ENCODE assay signal across 22 cellular contexts in genomic region chr18:79834834-79835233, GRCh38. TPM values are rescaled to one million over a fixed set of nuclear protein-coding genes. Genes with fewer than 3 reads are reported as not detected.
DNase-seq lines count a peak whose midpoint lies in the region; ATAC-seq and TF ChIP-seq lines count a peak whose summit lies in the region.
"Had no signal": no experiment of that assay in that cellular context is flagged by ENCODE, and none has a peak within 500 bp of the region (broad histone marks: within the 10 kb centered on the region; RNA-seq: fewer than 3 reads in every experiment).

No MANE protein-coding gene starts in this region.

- no CpG with 5 or more reads among the region's 6 CpGs for WGBS in trophoblast cell (ENCODE audit: extremely low coverage, insufficient coverage, insufficient read length)

- H3K9me3 ChIP-seq in trophoblast cell (ENCODE audit: insufficient read depth, low read depth, low read length): peaks cover 12% of the 10 kb centered on the region
- H3K9me3 ChIP-seq: A549, BE2C, HAP-1 had no signal

- CTCF ChIA-PET in GM10248 (lab: Yijun Ruan, JAX): no interaction called here

- no peak for ATAC-seq in activated T-helper 17 cell treated with anti-CD3 and anti-CD28 coated beads, Interleukin-2, amount 50 U/mL, for 72 hours (replicated peaks)
- no peak for ATAC-seq in GM18505 (IDR thresholded peaks at IDR 0.05; ENCODE audit: unreplicated experiment)
- ATAC-seq: A549 had no signal

- no peaks in the 10 kb centered on the region for H3K4me1 Mint-ChIP-seq in activated T-helper 17 cell treated with anti-CD3 and anti-CD28 coated beads, Interleukin-2, amount 50 U/mL, for 72 hours
- H3K4me1 Mint-ChIP-seq: CD8-positive, alpha-beta memory T cell had no signal

- no peak overlapping the region for H3K4ac ChIP-seq in trophoblast cell (ENCODE audit: low read depth, low read length)

- no peak overlapping the region for H3K4me2 ChIP-seq in trophoblast cell (ENCODE audit: low read length)
- H3K4me2 ChIP-seq: A549; BLaER1 treated with 17β-estradiol and CSF1 and Interleukin-3, amounts not matched to agents 10 nM and 100 nM had no signal

- no peaks in the 10 kb centered on the region for H3K4me1 ChIP-seq in trophoblast cell (ENCODE audit: control insufficient read depth in 1 of 2, insufficient read depth in 2 of 2, low read length in 2 of 2)
- H3K4me1 ChIP-seq: A549; BE2C; BLaER1 treated with 17β-estradiol and CSF1 and Interleukin-3, amounts not matched to agents 10 nM and 100 nM; HAP-1 had no signal

- H4K91ac ChIP-seq in trophoblast cell (ENCODE audit: low read depth, low read length): no peak overlapping the region

- TF ChIP-seq CTCF in GM10248 (IDR thresholded peaks at IDR 0.05; ENCODE audit: control extremely low read depth, extremely low read depth, low read depth, missing control alignments): no peak

- H3K4me3 ChIP-seq in trophoblast cell (ENCODE audit: low read depth, low read length): peak overlapping the region; percentile 34
- H3K4me3 ChIP-seq: A549; BLaER1 treated with 17β-estradiol and CSF1 and Interleukin-3, amounts not matched to agents 10 nM and 100 nM; HAP-1 had no signal

- no peaks in the 10 kb centered on the region for H3K36me3 Mint-ChIP-seq in activated T-helper 17 cell treated with anti-CD3 and anti-CD28 coated beads, Interleukin-2, amount 50 U/mL, for 72 hours (ENCODE audit: low read depth)
- H3K36me3 Mint-ChIP-seq: CD14-positive monocyte; CD8-positive, alpha-beta memory T cell had no signal

- H3K79me2 ChIP-seq in trophoblast cell (ENCODE audit: control insufficient read depth, insufficient read depth, low read length, poor library complexity): no peaks in the 10 kb centered on the region

- H4K12ac ChIP-seq in trophoblast cell (ENCODE audit: low read depth, low read length): no peak overlapping the region

- peak; percentile 7 for DNase-seq in GM10248 (ENCODE audit: extremely low spot score)
- DNase-seq in mesenteric fat pad (ENCODE audit: low spot score): peak; percentile 59
- DNase-seq in trophoblast cell: no peak
- no peak for DNase-seq in NCI-H187 (lab: John Stamatoyannopoulos, UW)
- DNase-seq: 8988T; ACHN; AML-193; BE2C; CD4-positive, alpha-beta T cell; CD8-positive, alpha-beta memory T cell; DMS 273 treated with DMSO at 0.1 percent for 48 hours; DMS79; EL; GDM1; GOT3; HFFc6 had no signal

- H2AFZ ChIP-seq in trophoblast cell (ENCODE audit: insufficient read depth, low read length, poor library complexity): no peak overlapping the region

- H4K8ac ChIP-seq in trophoblast cell (ENCODE audit: low read depth, low read length): no peak overlapping the region

- peak overlapping the region; percentile 18 for H3K9ac ChIP-seq in trophoblast cell (ENCODE audit: low read length)
- H3K9ac ChIP-seq: BLaER1 treated with 17β-estradiol and CSF1 and Interleukin-3, amounts not matched to agents 10 nM and 100 nM had no signal

- no peak overlapping the region for H2BK120ac ChIP-seq in trophoblast cell (ENCODE audit: insufficient read depth, low read length, poor library complexity)

- H3K4me3 Mint-ChIP-seq in activated T-helper 17 cell treated with anti-CD3 and anti-CD28 coated beads, Interleukin-2, amount 50 U/mL, for 72 hours: no peak overlapping the region
- H3K4me3 Mint-ChIP-seq: CD14-positive monocyte; CD4-positive, alpha-beta T cell; CD8-positive, alpha-beta memory T cell; HFFc6 had no signal

- no peaks in the 10 kb centered on the region for H3K9me3 Mint-ChIP-seq in activated T-helper 17 cell treated with anti-CD3 and anti-CD28 coated beads, Interleukin-2, amount 50 U/mL, for 72 hours
- H3K9me3 Mint-ChIP-seq: CD4-positive, alpha-beta T cell; CD8-positive, alpha-beta memory T cell had no signal

- no peaks in the 10 kb centered on the region for H3K27me3 ChIP-seq in trophoblast cell (ENCODE audit: insufficient read depth, low read length)
- H3K27me3 ChIP-seq: BE2C; BLaER1 treated with 17β-estradiol and CSF1 and Interleukin-3, amounts not matched to agents 10 nM and 100 nM had no signal

- H3K18ac ChIP-seq in trophoblast cell (ENCODE audit: low read length): no peak overlapping the region

- H2BK5ac ChIP-seq in trophoblast cell (ENCODE audit: low read depth, low read length, poor library complexity): no peak overlapping the region

- no peak overlapping the region for H3K23ac ChIP-seq in trophoblast cell (ENCODE audit: low read length)

- H3K79me1 ChIP-seq in trophoblast cell (ENCODE audit: low read length): no peaks in the 10 kb centered on the region

- TF ChIP-seq POLR2A in GM18505 (IDR thresholded peaks at IDR 0.05; ENCODE audit: borderline replicate concordance, extremely low read depth, insufficient read depth, insufficient read length): no peak

- H3K27ac Mint-ChIP-seq in activated T-helper 17 cell treated with anti-CD3 and anti-CD28 coated beads, Interleukin-2, amount 50 U/mL, for 72 hours: no peak overlapping the region
- H3K27ac Mint-ChIP-seq: CD14-positive monocyte; CD4-positive, alpha-beta T cell; HFFc6 had no signal

- POLR2A ChIA-PET in GM10248 (lab: Yijun Ruan, JAX): no interaction called here

- H3K14ac ChIP-seq in trophoblast cell (ENCODE audit: low read length): no peak overlapping the region

- no peak overlapping the region for H2AK5ac ChIP-seq in trophoblast cell (ENCODE audit: low read length)

- no peak overlapping the region for H2BK12ac ChIP-seq in trophoblast cell (ENCODE audit: low read length)

- H3K27me3 Mint-ChIP-seq in activated T-helper 17 cell treated with anti-CD3 and anti-CD28 coated beads, Interleukin-2, amount 50 U/mL, for 72 hours: peaks cover 36% of the 10 kb centered on the region

- H3K36me3 ChIP-seq in trophoblast cell (ENCODE audit: control insufficient read depth in 1 of 2, insufficient read depth in 2 of 2, low read length in 2 of 2): no peaks in the 10 kb centered on the region
- H3K36me3 ChIP-seq: BE2C; BLaER1 treated with 17β-estradiol and CSF1 and Interleukin-3, amounts not matched to agents 10 nM and 100 nM; HAP-1 had no signal

- no peak overlapping the region for H3K27ac ChIP-seq in trophoblast cell (ENCODE audit: low read depth, low read length)
- H3K27ac ChIP-seq: A549; BLaER1 treated with 17β-estradiol and CSF1 and Interleukin-3, amounts not matched to agents 10 nM and 100 nM had no signal

RNA-seq across cellular contexts. Expression of gene KCNG2, which starts 37.1 kb away (rescaled TPM):
- 0.51 TPM for total RNA-seq in mesenteric fat pad
- polyA plus RNA-seq in trophoblast cell (2013): not detected in 2 replicates
- not detected for total RNA-seq in activated T-helper 17 cell treated with anti-CD3 and anti-CD28 coated beads, Interleukin-2, amount 50 U/mL, for 72 hours
- total RNA-seq: CD4-positive, alpha-beta T cell; CD8-positive, alpha-beta memory T cell; HFFc6 had no signal
- polyA plus RNA-seq: A549; CD14-positive monocyte; CD8-positive, alpha-beta memory T cell had no signal

Comparison
In these comparisons a context has a peak if more than half of its experiments do, and no peak if none do; other contexts are left out.
1. DNase-seq: peak in GM10248 (single experiment) and mesenteric fat pad (single experiment); none in trophoblast cell (0 of 2) and NCI-H187 (0 of 2).